Comparison of ENCODE assay signal across 24 cellular contexts in the genomic region with DNA sequence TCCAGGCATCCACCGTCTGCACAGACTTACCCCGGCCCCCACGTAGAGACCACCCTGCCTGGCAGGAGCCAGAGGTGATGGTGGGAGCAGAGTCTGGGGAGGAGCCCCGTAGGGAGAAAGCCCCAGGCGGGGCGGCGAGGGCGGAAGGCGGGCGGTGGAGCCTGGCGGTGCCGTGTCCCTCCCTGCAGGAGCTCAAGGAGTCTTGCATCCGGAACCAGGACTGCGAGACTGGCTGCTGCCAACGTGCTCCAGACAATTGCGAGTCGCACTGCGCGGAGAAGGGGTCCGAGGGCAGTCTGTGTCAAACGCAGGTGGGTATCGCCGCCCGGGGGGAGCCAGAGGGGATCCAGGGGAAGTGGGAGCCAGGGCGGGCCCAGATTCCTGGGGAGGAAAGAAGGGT. TPM values are rescaled to one million over a fixed set of nuclear protein-coding genes. Genes with fewer than 3 reads are reported as not detected.
DNase-seq lines count a peak whose midpoint lies in the region; ATAC-seq and TF ChIP-seq lines count a peak whose summit lies in the region.
"Had no signal": no experiment of that assay in that cellular context is flagged by ENCODE, and none has a peak within 500 bp of the region (broad histone marks: within the 10 kb centered on the region; RNA-seq: fewer than 3 reads in every experiment).

No MANE protein-coding gene starts in this region.

- in situ Hi-C loops in Panc1 (cut with HindIII; ENCODE audit: low pct_unique_long_range_greater_than_20kb, low sequenced_read_pairs) = no loop called here

- peaks cover 8% of the 10 kb centered on the region for H3K27me3 ChIP-seq in Panc1 (ENCODE audit: control insufficient read depth, insufficient read depth, low read length)
- H3K27me3 ChIP-seq: ascending aorta had no signal

- no peaks in the 10 kb centered on the region for H3K9me3 Mint-ChIP-seq in type B pancreatic cell
- H3K9me3 Mint-ChIP-seq: activated naive CD4-positive, alpha-beta T cell treated with anti-CD3 and anti-CD28 coated beads for 36 hours had no signal

- TF ChIP-seq CTCF in Panc1 (IDR thresholded peaks at IDR 0.05) (no peak), type B pancreatic cell (conservative IDR thresholded peaks at IDR 0.05) (no peak)

- DNase-seq in NCI-H2227 (lab: John Stamatoyannopoulos, UW; ENCODE audit: unreplicated experiment) (peak; percentile 29), NCI-H2227 treated with DMSO at 0.1 percent for 48 hours (lab: John Stamatoyannopoulos, UW) (no peak), Panc1 (ENCODE audit: low read depth, low spot score) (no peak), iPS-NIHi11 (ENCODE audit: low spot score) (peak; percentile 60), type B pancreatic cell (ENCODE audit: extremely low spot score, unreplicated experiment) (peak; percentile 73), activated gamma-delta T cell treated with Interleukin-2 at 50 U/mL for 16 hours (no peak), left colon (no peak)
- DNase-seq: activated CD4-positive, alpha-beta T cell treated with anti-CD3 and anti-CD28 coated beads, Interleukin-2, amount 50 U/mL, for 48 hours; activated naive CD4-positive, alpha-beta T cell treated with anti-CD3 and anti-CD28 coated beads for 36 hours; cortex of kidney; gastrocnemius medialis; Kasumi-1; NCI-H1417 treated with DMSO at 0.1 percent for 48 hours; NCI-H345; nucleus accumbens; sigmoid colon; stimulated activated naive CD4-positive, alpha-beta T cell treated with Interleukin-2 at 50 U/mL for 16 hours; transverse colon had no signal

- peaks cover 33% of the 10 kb centered on the region for H3K27me3 Mint-ChIP-seq in type B pancreatic cell

- no peak overlapping the region for H3K4me3 Mint-ChIP-seq in type B pancreatic cell
- H3K4me3 Mint-ChIP-seq: activated naive CD4-positive, alpha-beta T cell treated with anti-CD3 and anti-CD28 coated beads for 36 hours had no signal

- H3K36me3 Mint-ChIP-seq in type B pancreatic cell = no peaks in the 10 kb centered on the region

- H3K27ac Mint-ChIP-seq in type B pancreatic cell = no peak overlapping the region
- H3K27ac Mint-ChIP-seq: activated naive CD4-positive, alpha-beta T cell treated with anti-CD3 and anti-CD28 coated beads for 36 hours had no signal

- H3K36me3 ChIP-seq in Panc1 (ENCODE audit: control insufficient read depth, insufficient read depth, low read length) = no peaks in the 10 kb centered on the region
- H3K36me3 ChIP-seq: ascending aorta, gastrocnemius medialis, sigmoid colon, transverse colon had no signal

- intact Hi-C loops in Panc1 (cut with micrococcal nuclease; ENCODE audit: unreplicated experiment) (loop anchor here (1.0 kb wide), 1 partner anchor 11 kb away; no protein-coding TSS in a partner anchor), left colon (cut with DNase I, micrococcal nuclease) (no loop called here)

- H3K4me3 ChIP-seq in Panc1 (ENCODE audit: low read depth in 2 of 2, low read length in 2 of 2) = peak overlapping the region in 1 of 2 experiments; percentile 7; a peak in 1 of 4 replicates
- H3K4me3 ChIP-seq: ascending aorta, gastrocnemius medialis, sigmoid colon, transverse colon had no signal

- H3K4me1 Mint-ChIP-seq in type B pancreatic cell (ENCODE audit: unreplicated experiment) = no peaks in the 10 kb centered on the region

- H3K9me3 ChIP-seq in Panc1 (ENCODE audit: control insufficient read depth, insufficient read depth, low read depth, low read length) = no peaks in the 10 kb centered on the region
- H3K9me3 ChIP-seq: ascending aorta, gastrocnemius medialis, sigmoid colon, transverse colon had no signal

- H3K27ac ChIP-seq in Panc1 (ENCODE audit: low read length) = no peak overlapping the region
- H3K27ac ChIP-seq: ascending aorta, gastrocnemius medialis, RWPE1, sigmoid colon, transverse colon, VCaP had no signal

- peaks cover 3% of the 10 kb centered on the region for H3K4me1 ChIP-seq in Panc1 (ENCODE audit: control insufficient read depth, insufficient read depth, low read length)
- H3K4me1 ChIP-seq: ascending aorta, gastrocnemius medialis, sigmoid colon, transverse colon had no signal

- ATAC-seq in Panc1 (peak; percentile 55; the same call in 1 of the 2 replicates), GM18517 (IDR thresholded peaks at IDR 0.05; ENCODE audit: unreplicated experiment) (no peak), left colon (no peak)
- ATAC-seq: gastrocnemius medialis had no signal

- no TSS peak for BruUV-seq in Panc1 (replicated peaks; lab: Mats Ljungman, UMichigan)

- CTCF ChIA-PET in Panc1 (lab: Charles Lee) = interaction anchor here (0.8 kb wide), 1 partner anchor 12 kb away, joined by 3 read pairs; no protein-coding TSS in a partner anchor

- POLR2A ChIA-PET in Panc1 (lab: Charles Lee) = no interaction called here

RNA-seq across cellular contexts. Expression of a gene that starts 6.0 kb away (rescaled TPM):
- total RNA-seq in Panc1 (2021; ENCODE audit: unreplicated experiment) (not detected), type B pancreatic cell (ENCODE audit: low replicate concordance) (not detected in 2 replicates), left colon (not detected)
- polyA plus RNA-seq in Panc1 (2012; ENCODE audit: insufficient read length) = not detected
- total RNA-seq: activated naive CD4-positive, alpha-beta T cell treated with anti-CD3 and anti-CD28 coated beads for 36 hours; ascending aorta; gastrocnemius medialis; HT-29; left lobe of liver; sigmoid colon; transverse colon had no signal
- polyA plus RNA-seq: sigmoid colon had no signal

RNA-seq across cellular contexts. Expression of a gene that starts 10.3 kb away (rescaled TPM):
- total RNA-seq in Panc1 (2021; ENCODE audit: unreplicated experiment) (4.0 TPM), type B pancreatic cell (ENCODE audit: low replicate concordance) (1.8 TPM in 1 of 2 replicates, not detected in the other), left colon (1 to 10 TPM in 1 of 2 donors, not detected in 1; 1.3 TPM)
- not detected for polyA plus RNA-seq in Panc1 (2012; ENCODE audit: insufficient read length)
- total RNA-seq: activated naive CD4-positive, alpha-beta T cell treated with anti-CD3 and anti-CD28 coated beads for 36 hours; ascending aorta; gastrocnemius medialis; HT-29; sigmoid colon; transverse colon had no signal

RNA-seq across cellular contexts. Expression of a gene that starts 10.4 kb away (rescaled TPM):
- 0.57 TPM for total RNA-seq in Panc1 (2021; ENCODE audit: unreplicated experiment)
- not detected for polyA plus RNA-seq in Panc1 (2012; ENCODE audit: insufficient read length)
- total RNA-seq in type B pancreatic cell (ENCODE audit: low replicate concordance) = not detected in 2 replicates
- total RNA-seq in left colon = not detected
- total RNA-seq: activated naive CD4-positive, alpha-beta T cell treated with anti-CD3 and anti-CD28 coated beads for 36 hours; ascending aorta; gastrocnemius medialis; HT-29; left lobe of liver; sigmoid colon; transverse colon had no signal
- polyA plus RNA-seq: sigmoid colon had no signal

RNA-seq across cellular contexts. Expression of a gene that starts 18.3 kb away (rescaled TPM):
- total RNA-seq in Panc1 (2021; ENCODE audit: unreplicated experiment) = not detected
- not detected for polyA plus RNA-seq in Panc1 (2012; ENCODE audit: insufficient read length)
- total RNA-seq in type B pancreatic cell (ENCODE audit: low replicate concordance) = not detected in 2 replicates
- not detected for total RNA-seq in left colon
- total RNA-seq: activated naive CD4-positive, alpha-beta T cell treated with anti-CD3 and anti-CD28 coated beads for 36 hours; ascending aorta; gastrocnemius medialis; left lobe of liver; transverse colon had no signal

RNA-seq across cellular contexts. Expression of a gene that starts 50.0 kb away (rescaled TPM):
- total RNA-seq in Panc1 (2021; ENCODE audit: unreplicated experiment) (1.4 TPM), type B pancreatic cell (ENCODE audit: low replicate concordance) (0.26 and 1.8 TPM in 2 replicates), left colon (under 1 TPM in 1 of 2 donors, not detected in 1; 0.46 TPM)
- 0.99 TPM for polyA plus RNA-seq in Panc1 (2012; ENCODE audit: insufficient read length)
- total RNA-seq: ascending aorta, HT-29 had no signal

Comparison
In these comparisons a context has a peak if more than half of its experiments do, and no peak if none do; other contexts are left out.
1. DNase-seq: peak in NCI-H2227 (single experiment), iPS-NIHi11 (single experiment) and type B pancreatic cell (single experiment); none in NCI-H2227 treated with DMSO at 0.1 percent for 48 hours (single experiment), Panc1 (single experiment), activated gamma-delta T cell treated with Interleukin-2 at 50 U/mL for 16 hours (single experiment) and left colon (0 of 2).